In the genomic region with DNA sequence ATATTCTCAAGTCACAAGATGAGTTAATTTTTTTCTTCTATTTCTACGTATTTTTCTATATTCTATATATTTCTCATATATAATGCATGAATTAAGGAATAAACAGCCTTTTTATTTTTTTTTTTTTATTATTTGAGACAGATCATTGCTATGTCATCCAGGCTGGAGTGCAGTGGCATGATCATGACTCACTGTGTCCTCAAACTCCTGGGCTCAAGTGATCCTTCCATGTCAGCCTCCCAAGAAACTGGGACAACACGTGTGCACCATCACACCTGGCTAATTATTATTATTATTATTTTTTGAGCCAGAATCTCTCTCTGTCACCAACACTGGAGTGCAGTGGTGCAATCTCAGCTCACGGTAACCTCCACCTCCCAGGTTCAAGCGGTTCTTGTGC, we compare ENCODE assay signal across 10 cellular contexts. TPM values are rescaled to one million over a fixed set of nuclear protein-coding genes. Genes with fewer than 3 reads are reported as not detected.
DNase-seq lines count a peak whose midpoint lies in the region; TF ChIP-seq lines count a peak whose summit lies in the region.
"Had no signal": no experiment of that assay in that cellular context is flagged by ENCODE, and none has a peak within 500 bp of the region (broad histone marks: within the 10 kb centered on the region; RNA-seq: fewer than 3 reads in every experiment).

No MANE protein-coding gene starts in this region.

- peaks cover 21% of the 10 kb centered on the region for H3K4me1 Mint-ChIP-seq in T-helper 1 cell treated with Interleukin-12 subunit alpha and Interleukin-12 subunit beta and Interleukin-4 antibody, amounts not matched to agents 30 μg/mL and 1 μg/mL, for 36 hours (ENCODE audit: low read depth)

- POLR2A ChIA-PET in OCI-LY7 (lab: Charles Lee): interaction anchor here (2.3 kb wide), 1 partner anchor 10 kb away, joined by 8 read pairs; no protein-coding TSS in a partner anchor

- intact Hi-C loops in OCI-LY7 (cut with micrococcal nuclease; ENCODE audit: unreplicated experiment): loop anchor here (5.0 kb wide), 1 partner anchor 1538 kb away; the partner anchor contains the start of gene AKAP9

- peak overlapping the region; percentile 96 for H3K4me3 Mint-ChIP-seq in T-helper 1 cell treated with Interleukin-12 subunit alpha and Interleukin-12 subunit beta and Interleukin-4 antibody, amounts not matched to agents 30 μg/mL and 1 μg/mL, for 36 hours

- H3K27me3 ChIP-seq in effector memory CD4-positive, alpha-beta T cell (replicated peaks; ENCODE audit: control insufficient read depth, insufficient read depth, low read length, poor library complexity, severe bottlenecking): no peaks in the 10 kb centered on the region
- H3K27me3 ChIP-seq in osteoblast (ENCODE audit: insufficient read depth, low read length): no peaks in the 10 kb centered on the region

- H3K9me2 ChIP-seq in OCI-LY7 (ENCODE audit: insufficient read depth, low read length): no peaks in the 10 kb centered on the region

- no peak overlapping the region for H2AFZ ChIP-seq in OCI-LY7 (ENCODE audit: low read length)
- no peak overlapping the region for H2AFZ ChIP-seq in osteoblast (ENCODE audit: low read length)

- H3K4me3 ChIP-seq in OCI-LY7 (ENCODE audit: low read depth, low read length, poor library complexity, severe bottlenecking): peak overlapping the region; percentile 80
- H3K4me3 ChIP-seq in effector memory CD4-positive, alpha-beta T cell (ENCODE audit: insufficient read depth, low read depth, low read length, poor library complexity, severe bottlenecking): peak overlapping the region; percentile 67
- no peak overlapping the region for H3K4me3 ChIP-seq in osteoblast (ENCODE audit: insufficient read depth, low read length)

- BruUV-seq in OCI-LY7 (replicated peaks; lab: Mats Ljungman, UMichigan): no TSS peak

- no peaks in the 10 kb centered on the region for H3K27me3 Mint-ChIP-seq in T-helper 1 cell treated with Interleukin-12 subunit alpha and Interleukin-12 subunit beta and Interleukin-4 antibody, amounts not matched to agents 30 μg/mL and 1 μg/mL, for 36 hours (ENCODE audit: low read depth)

- TF ChIP-seq CTCF in OCI-LY7 (conservative IDR thresholded peaks at IDR 0.05; ENCODE audit: low read length) (no peak), osteoblast (IDR thresholded peaks at IDR 0.05; ENCODE audit: extremely low read depth, low read depth, low read length) (no peak)

- peaks cover 5% of the 10 kb centered on the region for H3K4me1 ChIP-seq in OCI-LY7 (ENCODE audit: insufficient read depth, low read length, poor library complexity, severe bottlenecking)
- H3K4me1 ChIP-seq in effector memory CD4-positive, alpha-beta T cell (ENCODE audit: control insufficient read depth, insufficient read depth, low read length, poor library complexity, severe bottlenecking): no peaks in the 10 kb centered on the region
- peaks cover 12% of the 10 kb centered on the region for H3K4me1 ChIP-seq in osteoblast (ENCODE audit: insufficient read depth, low read length)

- peaks cover 10% of the 10 kb centered on the region for H3K36me3 Mint-ChIP-seq in T-helper 1 cell treated with Interleukin-12 subunit alpha and Interleukin-12 subunit beta and Interleukin-4 antibody, amounts not matched to agents 30 μg/mL and 1 μg/mL, for 36 hours (ENCODE audit: low read depth)

- H3K27ac Mint-ChIP-seq in T-helper 1 cell treated with Interleukin-12 subunit alpha and Interleukin-12 subunit beta and Interleukin-4 antibody, amounts not matched to agents 30 μg/mL and 1 μg/mL, for 36 hours: peak overlapping the region; percentile 92

- DNase-seq in T-helper 1 cell: no peak
- no peak for DNase-seq in OCI-LY7 (ENCODE audit: low spot score)
- no peak for DNase-seq in effector memory CD4-positive, alpha-beta T cell
- DNase-seq in osteoblast (ENCODE audit: insufficient read length, low spot score, missing footprints): no peak
- no peak for DNase-seq in NCI-H524 treated with DMSO at 0.1 percent for 48 hours (lab: John Stamatoyannopoulos, UW)
- no peak for DNase-seq in activated CD4-positive, CD25-positive, alpha-beta regulatory T cell treated with anti-CD3 and anti-CD28 coated beads, Interleukin-2, amount 50 U/mL, for 72 hours
- DNase-seq in NCI-H748 treated with DMSO at 0.1 percent for 48 hours (lab: John Stamatoyannopoulos, UW): no peak
- DNase-seq: activated CD4-positive, alpha-beta T cell treated with anti-CD3 and anti-CD28 coated beads for 48 hours; stimulated activated CD8-positive, alpha-beta memory T cell treated with anti-CD3 and anti-CD28 coated beads, Interleukin-4, amount 100 ng/mL, for 48 hours had no signal

- CTCF ChIA-PET in OCI-LY7 (lab: Charles Lee; ENCODE audit: unreplicated experiment): no interaction called here

- H3K27ac ChIP-seq in OCI-LY7 (ENCODE audit: low read depth, low read length, poor library complexity, severe bottlenecking) (no peak overlapping the region), osteoblast (ENCODE audit: low read depth, low read length) (peak overlapping the region; percentile 49)
- H3K27ac ChIP-seq in effector memory CD4-positive, alpha-beta T cell (ENCODE audit: insufficient read depth, low read length, poor library complexity, severe bottlenecking): no peak overlapping the region

- H4K20me1 ChIP-seq in OCI-LY7 (ENCODE audit: insufficient read depth, low read length) (no peaks in the 10 kb centered on the region), osteoblast (ENCODE audit: insufficient read depth, low read length) (no peaks in the 10 kb centered on the region)

- no peaks in the 10 kb centered on the region for H3K9me3 ChIP-seq in OCI-LY7 (ENCODE audit: low read length)
- H3K9me3 ChIP-seq in effector memory CD4-positive, alpha-beta T cell (ENCODE audit: control insufficient read depth, low read length): no peaks in the 10 kb centered on the region
- H3K9me3 ChIP-seq in osteoblast (ENCODE audit: low read depth, low read length): no peaks in the 10 kb centered on the region

- H3K36me3 ChIP-seq in OCI-LY7 (ENCODE audit: insufficient read depth, low read length): peaks cover 37% of the 10 kb centered on the region
- H3K36me3 ChIP-seq in effector memory CD4-positive, alpha-beta T cell (ENCODE audit: control insufficient read depth, insufficient read depth, low read length): no peaks in the 10 kb centered on the region
- H3K36me3 ChIP-seq in osteoblast (ENCODE audit: insufficient read depth, low read length): peaks cover 26% of the 10 kb centered on the region

- H3K79me2 ChIP-seq in OCI-LY7 (ENCODE audit: insufficient read depth, low read depth, low read length) (peaks cover 9% of the 10 kb centered on the region; the same call in 1 of the 2 replicates), osteoblast (ENCODE audit: insufficient read depth, low read length) (peaks cover 51% of the 10 kb centered on the region)

- H3K4me2 ChIP-seq in OCI-LY7 (ENCODE audit: low read length) (peak overlapping the region; percentile 84), osteoblast (ENCODE audit: insufficient read depth, low read length) (peak overlapping the region; percentile 100)

- no peaks in the 10 kb centered on the region for H3K9me3 Mint-ChIP-seq in T-helper 1 cell treated with Interleukin-12 subunit alpha and Interleukin-12 subunit beta and Interleukin-4 antibody, amounts not matched to agents 30 μg/mL and 1 μg/mL, for 36 hours

RNA-seq across cellular contexts. Expression of gene CLDN12, which starts 1.5 kb away (rescaled TPM):
- total RNA-seq in OCI-LY7 (2014; rRNA removed; shearing (Covaris generic)): 8.2 and 11.0 TPM in 2 replicates
- 17.0 and 20.4 TPM in 2 replicates for total RNA-seq in OCI-LY7 (2022)
- 35.9 and 39.8 TPM in 2 replicates for total RNA-seq in osteoblast

RNA-seq across cellular contexts. Expression of gene GTPBP10, which starts 58.3 kb away (rescaled TPM):
- 13.1 and 16.5 TPM in 2 replicates for total RNA-seq in OCI-LY7 (2014; rRNA removed; shearing (Covaris generic))
- 38.8 and 43.4 TPM in 2 replicates for total RNA-seq in OCI-LY7 (2022)
- total RNA-seq in osteoblast: 21.0 and 21.5 TPM in 2 replicates
